ENCODE assay signal across 20 cellular contexts in the genomic region with DNA sequence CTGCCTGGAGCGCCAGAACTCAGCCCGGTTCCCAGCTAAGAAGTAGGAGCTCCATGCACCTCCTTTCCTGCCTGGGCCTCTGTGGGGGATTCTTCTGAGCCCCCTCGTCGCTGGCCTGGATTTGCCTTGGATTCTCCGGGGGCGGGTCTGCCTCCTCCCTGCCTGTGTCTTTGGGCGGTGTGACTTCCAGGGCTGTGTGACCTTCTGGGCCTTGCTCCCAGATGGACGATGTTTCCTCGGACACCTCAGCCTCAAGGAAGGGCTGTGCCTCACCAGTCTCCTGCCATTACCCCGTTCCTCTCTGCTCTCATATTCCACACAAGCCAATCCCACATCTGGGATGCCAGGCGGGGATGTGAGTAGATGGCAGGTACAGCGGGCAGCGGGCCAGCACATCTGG.
A peak's percentile ranks its signal among the peaks of the same experiment; 100 is the strongest.
DNase-seq lines count a peak whose midpoint lies in the region; ATAC-seq and TF ChIP-seq lines count a peak whose summit lies in the region.
"Had no signal": no experiment of that assay in that cellular context is flagged by ENCODE, and none has a peak within 500 bp of the region (broad histone marks: within the 10 kb centered on the region; RNA-seq: fewer than 3 reads in every experiment).

No MANE protein-coding gene starts in this region.

- H3K4me3 Mint-ChIP-seq in endodermal cell = no peak overlapping the region
- no peak overlapping the region for H3K4me3 Mint-ChIP-seq in immature natural killer cell
- H3K4me3 Mint-ChIP-seq: CD4-positive, alpha-beta T cell had no signal

- DNase-seq in right atrium auricular region (ENCODE audit: low spot score) (peak; percentile 48), left ventricle myocardium superior (no peak), endodermal cell (peak; percentile 30), posterior vena cava (ENCODE audit: low spot score) (peak; percentile 66), immature natural killer cell (no peak)
- no peak for DNase-seq in activated naive CD4-positive, alpha-beta T cell (lab: John Stamatoyannopoulos, UW)
- DNase-seq in stimulated activated CD4-positive, alpha-beta T cell treated with anti-CD3 and anti-CD28 coated beads, Interleukin-1b, Interleukin-23, amount 100 ng/mL, for 48 hours = no peak
- DNase-seq: CD4-positive, alpha-beta T cell; EL; KBM-7; NCI-H1105 treated with DMSO at 0.1 percent for 48 hours; NCI-H1694 treated with DMSO at 0.1 percent for 48 hours; NCI-H2107; NCI-H510A; NCI-H774; OCI-M1; SHP77 had no signal

- H3K27ac ChIP-seq in right atrium auricular region (no peak overlapping the region), endodermal cell (ENCODE audit: low read depth, low read length) (no peak overlapping the region)
- H3K27ac ChIP-seq: A549 had no signal

- H3K4me3 ChIP-seq in right atrium auricular region (no peak overlapping the region), endodermal cell (ENCODE audit: low read length) (no peak overlapping the region)
- H3K4me3 ChIP-seq: A549, GM12878 had no signal

- no peak overlapping the region for H3K9ac ChIP-seq in endodermal cell (ENCODE audit: extremely low read depth, low read length, poor library complexity, severe bottlenecking)

- WGBS in endodermal cell (ENCODE audit: insufficient coverage in 1 of 2, insufficient read length in 1 of 2), 2 experiments = 84 to 92% methylated on average over 7 to 13 of the region's 13 CpGs

- H3K4me1 Mint-ChIP-seq in endodermal cell (peaks cover 17% of the 10 kb centered on the region), immature natural killer cell (peaks cover 4 to 7% of the 10 kb centered on the region in 2 donors)

- H3K27me3 Mint-ChIP-seq in endodermal cell (ENCODE audit: insufficient read depth) (peaks cover 5% of the 10 kb centered on the region), immature natural killer cell (ENCODE audit: low read depth in 3 of 3) (peaks cover 14 to 39% (median 15%) of the 10 kb centered on the region in 3 donors)

- H3K9me3 ChIP-seq in right atrium auricular region (no peaks in the 10 kb centered on the region), endodermal cell (ENCODE audit: control insufficient read depth, low read length) (peaks cover 12% of the 10 kb centered on the region)
- H3K9me3 ChIP-seq: A549 had no signal

- intact Hi-C loops in left ventricle myocardium superior (cut with micrococcal nuclease) = no loop called here
- intact Hi-C loops in posterior vena cava (cut with DNase I) = no loop called here

- H3K4me1 ChIP-seq in right atrium auricular region (no peaks in the 10 kb centered on the region), endodermal cell (ENCODE audit: control insufficient read depth, insufficient read depth, low read length) (no peaks in the 10 kb centered on the region)

- H3K9me3 Mint-ChIP-seq in endodermal cell (peaks cover 12% of the 10 kb centered on the region), immature natural killer cell (peaks cover 0 to 7% (median 3%) of the 10 kb centered on the region in 6 donors)

- H3K36me3 Mint-ChIP-seq in endodermal cell (ENCODE audit: low read depth) (no peaks in the 10 kb centered on the region), immature natural killer cell (peaks cover 4 to 9% (median 4%) of the 10 kb centered on the region in 3 donors)

- H3K27me3 ChIP-seq in right atrium auricular region (no peaks in the 10 kb centered on the region), endodermal cell (ENCODE audit: control insufficient read depth, insufficient read depth, low read length, poor library complexity, severe bottlenecking) (no peaks in the 10 kb centered on the region)

- no peak for ATAC-seq in left ventricle myocardium superior
- ATAC-seq: A549, GM12878, HCT116 had no signal

- H3K36me3 ChIP-seq in right atrium auricular region (no peaks in the 10 kb centered on the region), endodermal cell (ENCODE audit: control insufficient read depth, insufficient read depth, low read length) (no peaks in the 10 kb centered on the region)

- no peak overlapping the region for H3K27ac Mint-ChIP-seq in endodermal cell
- H3K27ac Mint-ChIP-seq in immature natural killer cell = no peak overlapping the region
- H3K27ac Mint-ChIP-seq: CD4-positive, alpha-beta T cell had no signal

- TF ChIP-seq CTCF in right atrium auricular region (IDR thresholded peaks at IDR 0.05) = no peak
- TF ChIP-seq CTCF in endodermal cell (conservative IDR thresholded peaks at IDR 0.05) = no peak

Comparison
In these comparisons a context has a peak if more than half of its experiments do, and no peak if none do; other contexts are left out.
1. DNase-seq: peak in right atrium auricular region (single experiment), endodermal cell (single experiment) and posterior vena cava (single experiment); none in left ventricle myocardium superior (single experiment), activated naive CD4-positive, alpha-beta T cell (0 of 4), stimulated activated CD4-positive, alpha-beta T cell treated with anti-CD3 and anti-CD28 coated beads, Interleukin-1b, Interleukin-23, amount 100 ng/mL, for 48 hours (single experiment) and immature natural killer cell (0 of 3).